In genomic region chr10:133062635-133063034, GRCh38 we compare ENCODE assay signal across 11 cellular contexts. TPM values are rescaled to one million over a fixed set of nuclear protein-coding genes. Genes with fewer than 3 reads are reported as not detected.
"Had no signal": no experiment of that assay in that cellular context is flagged by ENCODE, and none has a peak within 500 bp of the region (broad histone marks: within the 10 kb centered on the region; RNA-seq: fewer than 3 reads in every experiment).

No MANE protein-coding gene starts in this region.

- H3K4me1 Mint-ChIP-seq: GM23338 had no signal

- H3K27ac ChIP-seq: KMS-11 had no signal

- H3K4me3 ChIP-seq: GM23338, HAP-1 had no signal

- H3K9me3 Mint-ChIP-seq: IgD-negative memory B cell had no signal

- DNase-seq: H7, HFFc6, KBM-7 had no signal

- H3K4me3 Mint-ChIP-seq: GM23338, HFFc6, IgD-negative memory B cell had no signal

- H3K27ac Mint-ChIP-seq: GM23338, HFFc6, IgD-negative memory B cell had no signal

- H3K4me2 ChIP-seq: GM23338, KMS-11 had no signal

- FAIRE-seq: HTR-8/SVneo had no signal

- H3K4me1 ChIP-seq: HAP-1 had no signal

- H3K36me3 Mint-ChIP-seq: IgD-negative memory B cell had no signal

- H3K9me3 ChIP-seq: HAP-1 had no signal

- H3K27me3 Mint-ChIP-seq: IgD-negative memory B cell had no signal

- H2AFZ ChIP-seq: GM23338 had no signal

- H3K36me3 ChIP-seq: HAP-1 had no signal

- H3K9ac ChIP-seq: KMS-11 had no signal

- ATAC-seq: GM23338, HCT116 had no signal

RNA-seq across cellular contexts. Expression of gene ADGRA1, which starts 25.1 kb away (rescaled TPM):
- total RNA-seq: H4, HFFc6, HT-29 had no signal
- polyA plus RNA-seq: IgD-negative memory B cell had no signal
